12 cellular contexts compared by ENCODE assay signal in the genomic region with DNA sequence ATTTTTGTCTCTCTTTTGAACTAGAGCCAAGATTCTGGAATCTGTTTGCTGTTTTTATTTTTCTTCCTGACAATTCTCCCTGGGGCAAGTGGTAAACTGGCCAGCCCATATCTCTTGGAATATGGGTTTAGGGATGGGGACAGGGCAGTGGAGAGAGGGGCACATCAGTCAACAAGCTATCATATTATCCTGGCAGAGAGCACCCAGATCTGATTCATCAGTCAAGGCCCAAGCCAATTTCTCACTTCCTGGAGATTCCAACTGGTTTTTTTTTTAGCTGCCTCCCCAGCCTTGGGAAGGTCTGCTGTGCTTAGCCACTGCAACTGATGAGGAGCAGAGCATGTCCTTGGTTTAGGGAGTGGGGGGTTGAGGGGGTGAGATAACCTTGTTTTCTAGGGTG. TPM values are rescaled to one million over a fixed set of nuclear protein-coding genes. Genes with fewer than 3 reads are reported as not detected.
DNase-seq lines count a peak whose midpoint lies in the region; ATAC-seq and TF ChIP-seq lines count a peak whose summit lies in the region.
"Had no signal": no experiment of that assay in that cellular context is flagged by ENCODE, and none has a peak within 500 bp of the region (broad histone marks: within the 10 kb centered on the region; RNA-seq: fewer than 3 reads in every experiment).

No MANE protein-coding gene starts in this region.

- peak overlapping the region; percentile 88 for H3K27ac Mint-ChIP-seq in progenitor cell of endocrine pancreas
- H3K27ac Mint-ChIP-seq: T-helper 17 cell had no signal

- no peak for ATAC-seq in GM19324 (IDR thresholded peaks at IDR 0.05; ENCODE audit: low FRiP score, unreplicated experiment)
- ATAC-seq in HG03565 (IDR thresholded peaks at IDR 0.05; ENCODE audit: unreplicated experiment) = no peak
- ATAC-seq: left colon, T-helper 17 cell had no signal

- H3K9me3 Mint-ChIP-seq in progenitor cell of endocrine pancreas (ENCODE audit: low read depth) = no peaks in the 10 kb centered on the region

- TF ChIP-seq CTCF in VCaP (conservative IDR thresholded peaks at IDR 0.05) (no peak), progenitor cell of endocrine pancreas (IDR thresholded peaks at IDR 0.05; ENCODE audit: unreplicated experiment) (no peak)

- peak overlapping the region; percentile 94 for H3K27ac ChIP-seq in VCaP

- H3K4me3 Mint-ChIP-seq in progenitor cell of endocrine pancreas (ENCODE audit: low read depth) = no peak overlapping the region
- H3K4me3 Mint-ChIP-seq: T-helper 17 cell had no signal

- no peaks in the 10 kb centered on the region for H3K27me3 Mint-ChIP-seq in progenitor cell of endocrine pancreas
- H3K27me3 Mint-ChIP-seq: T-helper 17 cell had no signal

- peak; percentile 30 for DNase-seq in COLO829 (ENCODE audit: low spot score)
- DNase-seq in foreskin melanocyte = peak; percentile 24
- DNase-seq in progenitor cell of endocrine pancreas (ENCODE audit: low spot score, unreplicated experiment) = no peak
- no peak for DNase-seq in SKM-1 (lab: John Stamatoyannopoulos, UW; ENCODE audit: unreplicated experiment)
- no peak for DNase-seq in DMS153 treated with DMSO at 0.1 percent for 48 hours (lab: John Stamatoyannopoulos, UW; ENCODE audit: unreplicated experiment)
- DNase-seq: activated T-cell treated with anti-CD3 and anti-CD28 coated beads, Interleukin-2, amount 50 U/mL, for 1 hour; left colon; NCI-H526; T-helper 17 cell had no signal

- H3K4me1 Mint-ChIP-seq in progenitor cell of endocrine pancreas (ENCODE audit: low read depth) = peaks cover 52% of the 10 kb centered on the region
- H3K4me1 Mint-ChIP-seq: T-helper 17 cell had no signal

- H3K36me3 Mint-ChIP-seq in progenitor cell of endocrine pancreas (ENCODE audit: insufficient read depth) = peaks cover 10% of the 10 kb centered on the region

RNA-seq across cellular contexts. Expression of gene ARHGAP28, which starts 52.3 kb away (rescaled TPM):
- 109 and 117 TPM in 2 replicates for total RNA-seq in progenitor cell of endocrine pancreas
- total RNA-seq: T-helper 17 cell had no signal

Comparison
In these comparisons a context has a peak if more than half of its experiments do, and no peak if none do; other contexts are left out.
1. DNase-seq: peak in COLO829 (single experiment) and foreskin melanocyte (single experiment); none in progenitor cell of endocrine pancreas (single experiment), SKM-1 (single experiment) and DMS153 treated with DMSO at 0.1 percent for 48 hours (single experiment).